8 cellular contexts compared by ENCODE assay signal in genomic region chr17:44344939-44345496, GRCh38. TPM values are rescaled to one million over a fixed set of nuclear protein-coding genes. Genes with fewer than 3 reads are reported as not detected.
DNase-seq lines count a peak whose midpoint lies in the region; ATAC-seq and TF ChIP-seq lines count a peak whose summit lies in the region.

TSS of gene GRN (plus strand) at chr17:44345302. CDS start at chr17:44349165, 3,863 bp downstream.

- peaks cover 26% of the 10 kb centered on the region for H3K4me1 Mint-ChIP-seq in nephron progenitor cell
- H3K4me1 Mint-ChIP-seq in stimulated activated naive CD8-positive, alpha-beta T cell treated with anti-CD3 and anti-CD28 coated beads, Interleukin-15, amount 100 ng/mL, for 72 hours, result peaks cover 35% of the 10 kb centered on the region

- TF ChIP-seq CTCF in nephron progenitor cell (IDR thresholded peaks at IDR 0.05), result no peak

- DNase-seq in DMS53 treated with DMSO at 0.1 percent for 48 hours (lab: John Stamatoyannopoulos, UW; ENCODE audit: unreplicated experiment) (peak; percentile 100), M059J (ENCODE audit: low read depth) (peak; percentile 99), SIG-M5 (lab: John Stamatoyannopoulos, UW) (peak; percentile 65), activated gamma-delta T cell (lab: John Stamatoyannopoulos, UW) (peak; percentile 31), fibroblast of the conjunctiva (ENCODE audit: low read depth) (peak; percentile 97), nephron progenitor cell (peak; percentile 89)
- peak; percentile 83 to 91 for DNase-seq in stimulated activated naive CD8-positive, alpha-beta T cell treated with anti-CD3 and anti-CD28 coated beads, Interleukin-15, amount 100 ng/mL, for 72 hours

- H3K27me3 Mint-ChIP-seq in nephron progenitor cell (ENCODE audit: low read depth, poor library complexity), result peaks cover 41% of the 10 kb centered on the region
- peaks cover 9% of the 10 kb centered on the region for H3K27me3 Mint-ChIP-seq in stimulated activated naive CD8-positive, alpha-beta T cell treated with anti-CD3 and anti-CD28 coated beads, Interleukin-15, amount 100 ng/mL, for 72 hours

- H3K27ac Mint-ChIP-seq in nephron progenitor cell, result peak within 1 kb of the TSS; percentile 93
- H3K27ac Mint-ChIP-seq in stimulated activated naive CD8-positive, alpha-beta T cell treated with anti-CD3 and anti-CD28 coated beads, Interleukin-15, amount 100 ng/mL, for 72 hours, result peak within 1 kb of the TSS; percentile 59 to 82

- peak; percentile 55 for ATAC-seq in GM21786 (IDR thresholded peaks at IDR 0.05; ENCODE audit: unreplicated experiment)
- ATAC-seq in stimulated activated naive CD8-positive, alpha-beta T cell treated with anti-CD3 and anti-CD28 coated beads, Interleukin-15, amount 100 ng/mL, for 72 hours, result peak; percentile 98

- H3K36me3 Mint-ChIP-seq in nephron progenitor cell (ENCODE audit: low read depth), result no peaks in the 10 kb centered on the region

- no peaks in the 10 kb centered on the region for H3K9me3 Mint-ChIP-seq in nephron progenitor cell
- H3K9me3 Mint-ChIP-seq in stimulated activated naive CD8-positive, alpha-beta T cell treated with anti-CD3 and anti-CD28 coated beads, Interleukin-15, amount 100 ng/mL, for 72 hours, result no peaks in the 10 kb centered on the region

- H3K4me3 Mint-ChIP-seq in nephron progenitor cell, result peak within 1 kb of the TSS; percentile 92
- peak within 1 kb of the TSS; percentile 85 to 86 for H3K4me3 Mint-ChIP-seq in stimulated activated naive CD8-positive, alpha-beta T cell treated with anti-CD3 and anti-CD28 coated beads, Interleukin-15, amount 100 ng/mL, for 72 hours

RNA-seq across cellular contexts. Expression of gene GRN, which starts in this region (rescaled TPM):
- total RNA-seq in M059J (2014; rRNA removed; shearing (Covaris generic)), result 284 and 317 TPM in 2 replicates

Comparison
In these comparisons a context has a peak if more than half of its experiments do, and no peak if none do; other contexts are left out.
1. Peak in every context shown above with its lines: DNase-seq and ATAC-seq.
2. DNase-seq: peak in every context shown above with its lines; median percentile 100 in DMS53 treated with DMSO at 0.1 percent for 48 hours; 99 in M059J; 97 in fibroblast of the conjunctiva; 89 in nephron progenitor cell; 87 in stimulated activated naive CD8-positive, alpha-beta T cell treated with anti-CD3 and anti-CD28 coated beads, Interleukin-15, amount 100 ng/mL, for 72 hours; 65 in SIG-M5; 31 in activated gamma-delta T cell.